Comparison of ENCODE assay signal across 9 cellular contexts in genomic region chr10:35335133-35335532, GRCh38. TPM values are rescaled to one million over a fixed set of nuclear protein-coding genes. Genes with fewer than 3 reads are reported as not detected.
DNase-seq lines count a peak whose midpoint lies in the region; ATAC-seq, FAIRE-seq and TF ChIP-seq lines count a peak whose summit lies in the region.
"Had no signal": no experiment of that assay in that cellular context is flagged by ENCODE, and none has a peak within 500 bp of the region (broad histone marks: within the 10 kb centered on the region; RNA-seq: fewer than 3 reads in every experiment).

No MANE protein-coding gene starts in this region.

- H3K27ac Mint-ChIP-seq in astrocyte (ENCODE audit: unreplicated experiment), result peak overlapping the region; percentile 67

- POLR2A ChIA-PET in HEK293T (lab: Yijun Ruan, JAX), result no interaction called here

- H3K27me3 ChIP-seq in heart right ventricle (no peaks in the 10 kb centered on the region), astrocyte (ENCODE audit: insufficient read depth, low read length) (no peaks in the 10 kb centered on the region), lung (ENCODE audit: control insufficient read depth, insufficient read depth) (no peaks in the 10 kb centered on the region)

- H3K36me3 ChIP-seq in heart right ventricle, result peaks cover 0 to 8% (median 0%) of the 10 kb centered on the region in 9 donors
- peaks cover 3% of the 10 kb centered on the region for H3K36me3 ChIP-seq in astrocyte (ENCODE audit: insufficient read depth, low read length)
- no peaks in the 10 kb centered on the region for H3K36me3 ChIP-seq in lung (ENCODE audit: control insufficient read depth in 2 of 2, insufficient read depth in 2 of 2, low read length in 2 of 2)
- H3K36me3 ChIP-seq in urinary bladder (ENCODE audit: insufficient read depth), result no peaks in the 10 kb centered on the region

- 37 to 46% methylated on average over 7 of the region's 7 CpGs for WGBS in heart right ventricle, 2 donors
- WGBS in lung, 2 donors, result 50 to 62% methylated on average over 7 of the region's 7 CpGs
- WGBS in urinary bladder, result 59% methylated on average over 7 of the region's 7 CpGs

- ATAC-seq in heart right ventricle, result no peak
- ATAC-seq in Right ventricle myocardium superior (ENCODE audit: poor library complexity), result no peak
- ATAC-seq in lung (ENCODE audit: insufficient read depth, low FRiP score), result no peak
- ATAC-seq in HG03045 (IDR thresholded peaks at IDR 0.05; ENCODE audit: unreplicated experiment), result no peak

- H3K27me3 Mint-ChIP-seq in astrocyte (ENCODE audit: low read depth, unreplicated experiment), result no peaks in the 10 kb centered on the region

- no peak overlapping the region for H2AFZ ChIP-seq in astrocyte (ENCODE audit: low read depth, low read length)

- H3K9ac ChIP-seq in astrocyte (ENCODE audit: low read length), result peak overlapping the region; percentile 87

- peak overlapping the region; percentile 76 to 99 (median 96) for H3K4me3 ChIP-seq in heart right ventricle
- H3K4me3 ChIP-seq in astrocyte (ENCODE audit: insufficient read depth, low read depth, low read length), result peak overlapping the region; percentile 78
- H3K4me3 ChIP-seq in lung, result peak overlapping the region; percentile 97
- H3K4me3 ChIP-seq in urinary bladder (ENCODE audit: low read depth, low read length), result peak overlapping the region; percentile 99

- no peaks in the 10 kb centered on the region for H3K36me3 Mint-ChIP-seq in astrocyte (ENCODE audit: low read depth, unreplicated experiment)

- H3K9me3 Mint-ChIP-seq in astrocyte (ENCODE audit: unreplicated experiment), result no peaks in the 10 kb centered on the region

- H3K9me3 ChIP-seq in heart right ventricle, result no peaks in the 10 kb centered on the region
- H3K9me3 ChIP-seq in astrocyte (ENCODE audit: insufficient read depth, low read depth, low read length), result no peaks in the 10 kb centered on the region
- no peaks in the 10 kb centered on the region for H3K9me3 ChIP-seq in lung (ENCODE audit: control insufficient read depth in 2 of 2, insufficient read depth in 1 of 2, low read length in 1 of 2)

- intact Hi-C loops in heart right ventricle (cut with DNase I) (loop anchor here in 7 of 10 donors (5.0 to 10.0 kb wide), 7 partner anchors 37 to 230 kb away; partner anchors contain the start of gene CREM (in 3 of the 7)), Right ventricle myocardium superior (cut with DNase I) (loop anchor here (5.0 kb wide), 1 partner anchor 227 kb away; no protein-coding TSS in a partner anchor)

- peaks cover 88% of the 10 kb centered on the region for H3K79me2 ChIP-seq in astrocyte (ENCODE audit: insufficient read depth, low read length)

- peaks cover 39% of the 10 kb centered on the region for H3K4me1 Mint-ChIP-seq in astrocyte (ENCODE audit: low read depth, unreplicated experiment)

- H3K4me2 ChIP-seq in astrocyte (ENCODE audit: low read length), result peak overlapping the region; percentile 97

- peaks cover 37% of the 10 kb centered on the region for H4K20me1 ChIP-seq in astrocyte (ENCODE audit: insufficient read depth, low read length)

- no peak for FAIRE-seq in astrocyte (lab: Jason Lieb, UNC)

- peak overlapping the region in 8 of 10 donors; percentile 85 to 96 (median 94) for H3K27ac ChIP-seq in heart right ventricle
- peak overlapping the region; percentile 79 for H3K27ac ChIP-seq in astrocyte (ENCODE audit: low read depth, low read length)
- peak overlapping the region in 1 of 2 donors; percentile 96 for H3K27ac ChIP-seq in lung (ENCODE audit: low read depth in 1 of 2, low read length in 1 of 2)
- no peak overlapping the region for H3K27ac ChIP-seq in urinary bladder (ENCODE audit: low read depth)

- TF ChIP-seq CTCF in heart right ventricle (IDR thresholded peaks at IDR 0.05), result no peak
- TF ChIP-seq CTCF in astrocyte (IDR thresholded peaks at IDR 0.05; ENCODE audit: insufficient read depth, low read depth, low read length), result no peak
- TF ChIP-seq CTCF in lung (IDR thresholded peaks at IDR 0.05; ENCODE audit: control extremely low read depth, extremely low read depth), result no peak

- H3K4me1 ChIP-seq in heart right ventricle (peaks cover 14 to 84% (median 69%) of the 10 kb centered on the region in 9 donors), astrocyte (ENCODE audit: insufficient read depth, low read length) (peaks cover 28% of the 10 kb centered on the region), lung (ENCODE audit: control insufficient read depth in 2 of 2, insufficient read depth in 2 of 2, low read length in 2 of 2) (peaks cover 14 to 42% of the 10 kb centered on the region in 2 donors), urinary bladder (ENCODE audit: insufficient read depth) (no peaks in the 10 kb centered on the region)

- DNase-seq in heart right ventricle, result no peak
- no peak for DNase-seq in Right ventricle myocardium superior
- DNase-seq in astrocyte (ENCODE audit: low read depth), result peak; percentile 25
- no peak for DNase-seq in lung (ENCODE audit: low spot score)
- DNase-seq in HEK293T (ENCODE audit: extremely low spot score), result no peak
- DNase-seq in NOMO-1 treated with dmso at 0.1 percent for 144 hours (lab: John Stamatoyannopoulos, UW; ENCODE audit: unreplicated experiment), result no peak
- DNase-seq: NCI-H1048 had no signal

- H3K4me3 Mint-ChIP-seq in astrocyte (ENCODE audit: unreplicated experiment), result peak overlapping the region; percentile 95

- CTCF ChIA-PET in HEK293T (lab: Yijun Ruan, JAX), result no interaction called here

TF ChIP-seq in HEK293T, 16 proteins besides CTCF, POLR2A, EP300 and RAD21:
- TF ChIP-seq LEF1 (IDR thresholded peaks at IDR 0.05; ENCODE audit: borderline replicate concordance) (no peak), ARNT (IDR thresholded peaks at IDR 0.05) (no peak), SP1 (IDR thresholded peaks at IDR 0.05) (no peak), FOXK2 (IDR thresholded peaks at IDR 0.05) (no peak)

RNA-seq across cellular contexts. Expression of gene CCNY, which starts 1.2 kb away (rescaled TPM):
- total RNA-seq in heart right ventricle (10 to 100 TPM; 69.9 to 99.4 (median 90.1) TPM), Right ventricle myocardium superior (92.7 TPM), astrocyte (85.9 and 89.4 TPM in 2 replicates), lung (10 to 100 TPM; 43.4 to 63.0 TPM), urinary bladder (55.9 TPM)
- polyA plus RNA-seq in heart right ventricle (10 to 100 TPM; 26.0 to 32.3 TPM), lung (10 to 100 TPM; 26.6 to 34.3 TPM), urinary bladder (46.6 TPM)
